13 cellular contexts compared by ENCODE assay signal in the genomic region with DNA sequence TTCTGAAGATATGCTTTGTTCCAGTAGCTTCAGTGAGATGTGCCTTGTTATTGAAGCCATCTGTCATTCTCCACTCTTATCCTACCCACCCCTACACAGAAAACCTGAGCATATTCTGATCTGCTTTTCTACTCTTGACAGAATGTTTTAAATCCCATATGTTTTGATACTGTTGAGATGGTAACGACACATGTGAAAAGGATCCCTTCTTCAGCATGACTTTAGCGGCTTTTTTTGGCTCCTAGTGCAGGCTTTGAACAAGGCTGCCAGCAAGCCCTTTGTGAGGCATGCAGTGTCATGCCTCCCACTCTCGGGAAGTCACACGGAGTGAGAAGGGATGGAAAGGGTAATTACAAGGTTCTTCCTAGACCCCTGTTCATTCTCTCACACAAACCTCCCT.
DNase-seq lines count a peak whose midpoint lies in the region; ATAC-seq and TF ChIP-seq lines count a peak whose summit lies in the region.
"Had no signal": no experiment of that assay in that cellular context is flagged by ENCODE, and none has a peak within 500 bp of the region (broad histone marks: within the 10 kb centered on the region; RNA-seq: fewer than 3 reads in every experiment).

No MANE protein-coding gene starts in this region.

- TF ChIP-seq CTCF in astrocyte of the cerebellum (IDR thresholded peaks at IDR 0.05; ENCODE audit: low read depth, low read length, missing control alignments) (no peak), heart right ventricle (IDR thresholded peaks at IDR 0.05) (no peak)

- H3K9me3 Mint-ChIP-seq in activated naive CD8-positive, alpha-beta T cell treated with anti-CD3 and anti-CD28 coated beads for 36 hours: no peaks in the 10 kb centered on the region
- H3K9me3 Mint-ChIP-seq in activated naive CD8-positive, alpha-beta T cell treated with anti-CD3 and anti-CD28 coated beads, Interleukin-2, amount 50 U/mL, for 24 hours: no peaks in the 10 kb centered on the region

- H3K4me1 ChIP-seq in heart right ventricle: peaks cover 0 to 14% (median 8%) of the 10 kb centered on the region in 9 donors

- DNase-seq in activated naive CD8-positive, alpha-beta T cell treated with anti-CD3 and anti-CD28 coated beads for 36 hours: no peak
- no peak for DNase-seq in activated naive CD8-positive, alpha-beta T cell treated with anti-CD3 and anti-CD28 coated beads, Interleukin-2, amount 50 U/mL, for 24 hours
- DNase-seq in astrocyte of the cerebellum (ENCODE audit: low read depth) (peak; percentile 27), heart right ventricle (peak in 1 of 2 donors; percentile 31), stromal cell of bone marrow (ENCODE audit: low read depth) (peak; percentile 83), OCI-M1 (lab: John Stamatoyannopoulos, UW) (no peak)
- DNase-seq: activated CD4-positive, alpha-beta T cell treated with anti-CD3 and anti-CD28 coated beads, Interleukin-2, amount 50 U/mL, for 4 hours; EL; islet precursor cell had no signal

- peaks cover 24% of the 10 kb centered on the region for H3K36me3 Mint-ChIP-seq in activated naive CD8-positive, alpha-beta T cell treated with anti-CD3 and anti-CD28 coated beads for 36 hours
- H3K36me3 Mint-ChIP-seq in activated naive CD8-positive, alpha-beta T cell treated with anti-CD3 and anti-CD28 coated beads, Interleukin-2, amount 50 U/mL, for 24 hours (ENCODE audit: low read depth): peaks cover 30% of the 10 kb centered on the region

- H3K4me3 ChIP-seq in astrocyte of the cerebellum (ENCODE audit: low read depth, low read length): no peak overlapping the region
- H3K4me3 ChIP-seq in heart right ventricle: no peak overlapping the region
- H3K4me3 ChIP-seq: suprapubic skin had no signal

- peak overlapping the region; percentile 53 for H3K27ac Mint-ChIP-seq in activated naive CD8-positive, alpha-beta T cell treated with anti-CD3 and anti-CD28 coated beads for 36 hours
- no peak overlapping the region for H3K27ac Mint-ChIP-seq in activated naive CD8-positive, alpha-beta T cell treated with anti-CD3 and anti-CD28 coated beads, Interleukin-2, amount 50 U/mL, for 24 hours
- H3K27ac Mint-ChIP-seq: activated naive CD8-positive, alpha-beta T cell had no signal

- H3K27me3 ChIP-seq in heart right ventricle: no peaks in the 10 kb centered on the region
- H3K27me3 ChIP-seq: suprapubic skin had no signal

- H3K27me3 Mint-ChIP-seq in activated naive CD8-positive, alpha-beta T cell treated with anti-CD3 and anti-CD28 coated beads for 36 hours: no peaks in the 10 kb centered on the region
- no peaks in the 10 kb centered on the region for H3K27me3 Mint-ChIP-seq in activated naive CD8-positive, alpha-beta T cell treated with anti-CD3 and anti-CD28 coated beads, Interleukin-2, amount 50 U/mL, for 24 hours
- H3K27me3 Mint-ChIP-seq: activated naive CD8-positive, alpha-beta T cell had no signal

- WGBS in heart right ventricle, 2 donors: 3 to 17% methylated on average over 4 of the region's 4 CpGs

- H3K4me1 Mint-ChIP-seq in activated naive CD8-positive, alpha-beta T cell treated with anti-CD3 and anti-CD28 coated beads for 36 hours: no peaks in the 10 kb centered on the region
- H3K4me1 Mint-ChIP-seq in activated naive CD8-positive, alpha-beta T cell treated with anti-CD3 and anti-CD28 coated beads, Interleukin-2, amount 50 U/mL, for 24 hours: no peaks in the 10 kb centered on the region

- peaks cover 0 to 54% (median 0%) of the 10 kb centered on the region in 9 donors for H3K36me3 ChIP-seq in heart right ventricle

- intact Hi-C loops in heart right ventricle (cut with DNase I): no loop called here

- no peak overlapping the region for H3K27ac ChIP-seq in heart right ventricle
- H3K27ac ChIP-seq: suprapubic skin had no signal

- H3K9me3 ChIP-seq in heart right ventricle: no peaks in the 10 kb centered on the region
- H3K9me3 ChIP-seq: suprapubic skin had no signal

- in situ Hi-C loops in astrocyte of the cerebellum (cut with HindIII; ENCODE audit: low sequenced_read_pairs): no loop called here

- no peak overlapping the region for H3K4me3 Mint-ChIP-seq in activated naive CD8-positive, alpha-beta T cell treated with anti-CD3 and anti-CD28 coated beads for 36 hours
- no peak overlapping the region for H3K4me3 Mint-ChIP-seq in activated naive CD8-positive, alpha-beta T cell treated with anti-CD3 and anti-CD28 coated beads, Interleukin-2, amount 50 U/mL, for 24 hours
- H3K4me3 Mint-ChIP-seq: activated naive CD8-positive, alpha-beta T cell had no signal

- no peak for ATAC-seq in activated naive CD8-positive, alpha-beta T cell treated with anti-CD3 and anti-CD28 coated beads, Interleukin-2, amount 50 U/mL, for 24 hours
- peak in 5 of 8 donors; percentile 49 to 77 (median 57) for ATAC-seq in heart right ventricle
- no peak for ATAC-seq in GM18868 (IDR thresholded peaks at IDR 0.05; ENCODE audit: unreplicated experiment)
- ATAC-seq in GM19452 (IDR thresholded peaks at IDR 0.05; ENCODE audit: unreplicated experiment): no peak

Comparison
In these comparisons a context has a peak if more than half of its experiments do, and no peak if none do; other contexts are left out.
1. DNase-seq: peak in astrocyte of the cerebellum (single experiment) and stromal cell of bone marrow (single experiment); none in activated naive CD8-positive, alpha-beta T cell treated with anti-CD3 and anti-CD28 coated beads for 36 hours (single experiment), activated naive CD8-positive, alpha-beta T cell treated with anti-CD3 and anti-CD28 coated beads, Interleukin-2, amount 50 U/mL, for 24 hours (single experiment) and OCI-M1 (single experiment).
2. ATAC-seq: peak in heart right ventricle (5 of 8); none in activated naive CD8-positive, alpha-beta T cell treated with anti-CD3 and anti-CD28 coated beads, Interleukin-2, amount 50 U/mL, for 24 hours (single experiment), GM18868 (single experiment) and GM19452 (single experiment).